Comparison of ENCODE assay signal across 1 cellular context in the genomic region with DNA sequence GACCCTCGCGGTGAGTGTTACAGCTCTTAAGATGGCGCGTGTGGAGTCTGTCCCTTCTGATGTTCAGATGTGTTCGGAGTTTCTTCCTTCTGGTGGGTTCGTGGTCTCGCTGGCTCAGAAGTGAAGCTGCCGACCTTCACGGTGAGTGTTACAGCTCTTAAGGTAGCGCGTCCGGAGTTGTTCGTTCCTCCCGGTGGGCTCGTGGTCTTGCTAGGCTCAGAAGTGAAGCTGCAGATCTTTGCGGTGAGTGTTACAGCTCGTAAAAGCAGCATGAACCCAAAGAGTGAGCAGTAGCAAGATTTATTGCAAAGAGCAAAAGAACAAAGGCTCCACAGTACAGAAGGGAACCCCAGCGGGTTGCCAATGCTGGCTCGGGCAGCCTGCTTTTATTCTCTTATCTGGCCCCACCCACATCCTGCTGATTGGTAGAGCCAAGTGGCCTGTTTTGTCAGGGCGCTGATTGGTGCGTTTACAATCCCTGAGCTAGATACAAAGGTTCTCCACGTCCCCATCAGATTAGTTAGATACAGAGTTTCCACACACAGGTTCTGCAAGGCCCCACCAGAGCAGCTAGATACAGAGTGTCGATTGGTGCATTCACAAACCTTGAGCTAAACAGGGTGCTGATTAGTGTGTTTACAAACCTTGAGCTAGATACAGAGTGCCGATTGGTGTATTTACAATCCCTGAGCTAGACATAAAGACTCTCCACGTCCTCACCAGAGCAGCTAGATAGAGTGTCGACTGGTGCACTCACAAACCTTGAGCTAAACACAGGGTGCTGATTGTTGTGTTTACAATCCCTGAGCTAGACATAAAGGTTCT.
TF ChIP-seq lines count a peak whose summit lies in the region.

No MANE protein-coding gene starts in this region.

TF ChIP-seq in K562, 482 proteins besides CTCF, POLR2A, EP300 and RAD21:
- peak; percentile 28 for TF ChIP-seq KDM5B (IDR thresholded peaks at IDR 0.05; ENCODE audit: insufficient replicate concordance, low read depth, low read length)
- peak; percentile 50 for TF ChIP-seq SUPT5H (IDR thresholded peaks at IDR 0.05)
- peak; percentile 28 for TF ChIP-seq NFYB (IDR thresholded peaks at IDR 0.05; ENCODE audit: extremely low read depth, insufficient read length)
